8 cellular contexts compared by ENCODE assay signal in the genomic region with DNA sequence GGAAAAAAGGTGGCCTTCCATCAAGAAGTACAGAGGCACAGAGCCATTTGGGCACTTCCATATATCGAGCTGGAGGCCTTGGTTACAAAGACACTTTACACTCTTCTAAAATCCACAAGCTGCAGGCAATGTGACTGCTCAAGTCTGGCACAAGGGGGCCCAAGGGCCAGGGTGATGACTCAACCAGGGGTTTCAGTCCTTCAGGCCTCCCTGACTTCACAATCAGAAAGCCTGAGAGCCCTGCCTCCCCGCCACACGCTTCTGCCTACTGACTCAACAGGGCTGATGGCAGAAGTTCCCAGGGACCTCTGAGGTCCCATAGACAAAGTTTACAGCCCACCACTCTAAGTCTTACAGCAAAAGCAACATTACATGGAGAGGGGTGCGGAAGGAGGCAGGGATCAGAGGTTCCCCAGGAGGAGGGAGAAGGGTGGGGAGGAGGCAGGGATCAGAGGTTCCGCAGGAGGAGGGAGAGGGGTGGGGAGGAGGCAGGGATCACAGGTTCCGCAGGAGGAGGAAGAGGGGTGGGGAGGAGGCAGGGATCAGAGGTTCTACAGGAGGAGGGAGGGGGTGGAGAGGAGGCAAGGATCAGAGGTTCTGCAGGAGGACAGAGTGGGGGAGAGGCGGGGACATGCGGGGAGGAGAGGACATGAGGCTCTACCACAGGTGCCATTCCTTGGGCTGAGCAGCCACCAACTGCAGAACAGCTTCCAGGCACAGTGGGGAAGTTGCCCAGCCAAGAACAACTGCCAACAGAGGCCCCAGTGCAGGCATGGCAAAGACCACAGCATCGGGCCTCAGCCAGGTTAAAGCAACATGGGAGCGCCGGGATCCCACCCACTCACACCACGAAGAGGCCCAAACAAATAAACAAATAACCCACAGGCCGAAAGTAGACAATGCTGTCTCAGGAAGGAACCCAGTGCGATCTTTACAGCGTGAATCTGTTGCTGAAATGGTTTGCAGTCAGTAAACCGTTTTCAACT. TPM values are rescaled to one million over a fixed set of nuclear protein-coding genes. Genes with fewer than 3 reads are reported as not detected.
DNase-seq lines count a peak whose midpoint lies in the region; ATAC-seq and TF ChIP-seq lines count a peak whose summit lies in the region.

No MANE protein-coding gene starts in this region.

- WGBS in mesendoderm (ENCODE audit: extremely low coverage, insufficient coverage, low lambda C conversion rate) = no CpG with 5 or more reads among the region's 16 CpGs
- 85% methylated on average over 16 of the region's 16 CpGs for WGBS in prostate gland

- H2BK120ac ChIP-seq in mesendoderm (ENCODE audit: low read depth, low read length) = no peak overlapping the region

- no peak overlapping the region for H3K4ac ChIP-seq in mesendoderm (ENCODE audit: low read depth, low read length)

- H3K9ac ChIP-seq in mesendoderm (ENCODE audit: low read length) = no peak overlapping the region

- H3K23ac ChIP-seq in mesendoderm (ENCODE audit: low read length) = no peak overlapping the region

- no peak overlapping the region for H3K4me2 ChIP-seq in mesendoderm (ENCODE audit: low read length)

- H3K36me3 ChIP-seq in mesendoderm (ENCODE audit: control insufficient read depth, insufficient read depth, low read length) (no peaks in the 10 kb centered on the region), prostate gland (no peaks in the 10 kb centered on the region)

- no peaks in the 10 kb centered on the region for H3K9me3 ChIP-seq in prostate gland

- H3K4me1 ChIP-seq in mesendoderm (ENCODE audit: control insufficient read depth, low read depth, low read length) (peaks cover 8% of the 10 kb centered on the region), prostate gland (replicated peaks) (peaks cover 4% of the 10 kb centered on the region)

- H3K79me1 ChIP-seq in mesendoderm (ENCODE audit: low read length) = peaks cover 33% of the 10 kb centered on the region

- H3K27me3 ChIP-seq in mesendoderm (ENCODE audit: insufficient read depth, low read length, poor library complexity) = no peaks in the 10 kb centered on the region
- no peaks in the 10 kb centered on the region for H3K27me3 ChIP-seq in prostate gland (replicated peaks; ENCODE audit: insufficient read depth)

- H4K5ac ChIP-seq in mesendoderm (ENCODE audit: low read length) = no peak overlapping the region

- ATAC-seq in GM19463 (IDR thresholded peaks at IDR 0.05; ENCODE audit: unreplicated experiment) (peak; percentile 99), HG03378 (IDR thresholded peaks at IDR 0.05; ENCODE audit: unreplicated experiment) (peak; percentile 98)

- H2BK5ac ChIP-seq in mesendoderm (ENCODE audit: low read length) = no peak overlapping the region

- no peak overlapping the region for H2BK15ac ChIP-seq in mesendoderm (replicated peaks; ENCODE audit: low read depth)

- H2AK5ac ChIP-seq in mesendoderm (ENCODE audit: low read length) = no peak overlapping the region

- peak overlapping the region; percentile 30 for H3K56ac ChIP-seq in mesendoderm (ENCODE audit: low read length)

- TF ChIP-seq CTCF in prostate gland (IDR thresholded peaks at IDR 0.05) = no peak

- H3K27ac ChIP-seq in mesendoderm (ENCODE audit: low read depth, low read length) = no peak overlapping the region
- no peak overlapping the region for H3K27ac ChIP-seq in prostate gland

- no peak overlapping the region for H3K18ac ChIP-seq in mesendoderm (ENCODE audit: low read length)

- H3K4me3 ChIP-seq in mesendoderm (ENCODE audit: low read length) (no peak overlapping the region), prostate gland (no peak overlapping the region)

- H3K79me2 ChIP-seq in mesendoderm (ENCODE audit: control insufficient read depth, insufficient read depth, low read length) = peaks cover 69% of the 10 kb centered on the region

- H4K8ac ChIP-seq in mesendoderm (ENCODE audit: low read depth, low read length) = no peak overlapping the region

- intact Hi-C loops in prostate gland (cut with DNase I) = no loop called here

- no peak for TF ChIP-seq POLR2A in prostate gland (IDR thresholded peaks at IDR 0.05)

- DNase-seq in Daoy (ENCODE audit: low read depth) (peak; percentile 62), mesendoderm (peak; percentile 93), iPS-NIHi11 (ENCODE audit: low spot score) (no peak), cortex of kidney (lab: John Stamatoyannopoulos, UW) (no peak), prostate gland (ENCODE audit: low spot score) (no peak)
- DNase-seq in activated CD8-positive, alpha-beta memory T cell treated with anti-CD3 and anti-CD28 coated beads for 24 hours = peak; percentile 74

RNA-seq across cellular contexts. Expression of a gene that starts 52.0 kb away (rescaled TPM):
- 15.6 and 22.0 TPM in 2 replicates for total RNA-seq in Daoy (2014; rRNA removed; shearing (Covaris generic))
- 53.2 TPM for polyA plus RNA-seq in mesendoderm (2013, experiment 1 of 2)
- polyA plus RNA-seq in mesendoderm (2013, experiment 2 of 2) = 51.9 TPM
- 10 to 100 TPM; 19.1 to 35.3 TPM for total RNA-seq in prostate gland

Comparison
In these comparisons a context has a peak if more than half of its experiments do, and no peak if none do; other contexts are left out.
1. DNase-seq: peak in Daoy (single experiment), activated CD8-positive, alpha-beta memory T cell treated with anti-CD3 and anti-CD28 coated beads for 24 hours (single experiment) and mesendoderm (single experiment); none in iPS-NIHi11 (single experiment), cortex of kidney (single experiment) and prostate gland (single experiment).